ENCODE assay signal across 1 cellular context in genomic region chr12:132828706-132829534, GRCh38.
A peak's percentile ranks its signal among the peaks of the same experiment; 100 is the strongest.
TF ChIP-seq lines count a peak whose summit lies in the region.

GOLGA3 (minus strand) TSS chr12:132828869; CDS start chr12:132822128, 6,741 bp downstream.

TF ChIP-seq in HepG2, 621 proteins besides CTCF, POLR2A, EP300 and RAD21 (continued from another document and continues in another):
- TF ChIP-seq ZNF280B (CRISPR knock-in tag; IDR thresholded peaks at IDR 0.05; ENCODE audit: borderline replicate concordance) (peak; percentile 91), CREM (IDR thresholded peaks at IDR 0.05) (peak; percentile 89), CREM (CRISPR knock-in tag; IDR thresholded peaks at IDR 0.05) (no peak), FOXK1 (CRISPR knock-in tag; IDR thresholded peaks at IDR 0.05; ENCODE audit: borderline replicate concordance, low read depth) (peak; percentile 84; the same call in 1 of the 2 replicates), HES4 (CRISPR knock-in tag; IDR thresholded peaks at IDR 0.05; ENCODE audit: borderline replicate concordance) (no peak), PRMT3 (CRISPR knock-in tag; IDR thresholded peaks at IDR 0.05; ENCODE audit: borderline replicate concordance, low read depth) (0 out of 2 replicates have a peak, but pooled peaks have one; percentile 20), RFX1 (IDR thresholded peaks at IDR 0.05) (no peak), HMG20A (CRISPR knock-in tag; IDR thresholded peaks at IDR 0.05; ENCODE audit: borderline replicate concordance) (no peak), ZNF143 (CRISPR knock-in tag; IDR thresholded peaks at IDR 0.05) (peak; percentile 66), TCF12 (IDR thresholded peaks at IDR 0.05) (no peak), TCF12 (CRISPR knock-in tag; IDR thresholded peaks at IDR 0.05) (no peak), GZF1 (CRISPR knock-in tag; IDR thresholded peaks at IDR 0.05) (no peak), THAP7 (CRISPR knock-in tag; IDR thresholded peaks at IDR 0.05) (no peak), ZFP91 (CRISPR knock-in tag; IDR thresholded peaks at IDR 0.05; ENCODE audit: borderline replicate concordance) (peak; percentile 82; the same call in 1 of the 2 replicates), ZNF205 (CRISPR knock-in tag; IDR thresholded peaks at IDR 0.05) (no peak), ZNF512 (CRISPR knock-in tag; IDR thresholded peaks at IDR 0.05) (no peak), SAFB2 (CRISPR knock-in tag; IDR thresholded peaks at IDR 0.05; ENCODE audit: borderline replicate concordance, low read depth) (peak; percentile 56; the same call in 1 of the 2 replicates), NFAT5 (CRISPR knock-in tag; IDR thresholded peaks at IDR 0.05) (no peak), ZNF558 (CRISPR knock-in tag; IDR thresholded peaks at IDR 0.05; ENCODE audit: borderline replicate concordance) (no peak), RARA (CRISPR knock-in tag; IDR thresholded peaks at IDR 0.05) (no peak), TBL1XR1 (IDR thresholded peaks at IDR 0.05; ENCODE audit: borderline replicate concordance, low read length, partially characterized antibody) (peak; percentile 40), ZNF768 (CRISPR knock-in tag; IDR thresholded peaks at IDR 0.05) (peak; percentile 43; the same call in 1 of the 2 replicates), ZKSCAN5 (CRISPR knock-in tag; IDR thresholded peaks at IDR 0.05) (no peak), NBN (conservative IDR thresholded peaks at IDR 0.05) (no peak), ZBTB25 (CRISPR knock-in tag; IDR thresholded peaks at IDR 0.05) (peak; percentile 93), CHD4 (IDR thresholded peaks at IDR 0.05; ENCODE audit: borderline replicate concordance, low read length) (no peak), NR2C2 (CRISPR knock-in tag; IDR thresholded peaks at IDR 0.05; ENCODE audit: borderline replicate concordance) (peak; percentile 92), ZNF543 (CRISPR knock-in tag; IDR thresholded peaks at IDR 0.05) (no peak), DBP (CRISPR knock-in tag; IDR thresholded peaks at IDR 0.05; ENCODE audit: not compliant biosample characterization) (no peak), TRIM24 (CRISPR knock-in tag; IDR thresholded peaks at IDR 0.05) (no peak), ZBTB33 (CRISPR knock-in tag; IDR thresholded peaks at IDR 0.05) (peak; percentile 82), SMARCE1 (IDR thresholded peaks at IDR 0.05; ENCODE audit: borderline replicate concordance) (no peak), ZMAT3 (CRISPR knock-in tag; conservative IDR thresholded peaks at IDR 0.05) (no peak), PLRG1 (conservative IDR thresholded peaks at IDR 0.05) (no peak), CREB1 (IDR thresholded peaks at IDR 0.05) (peak; percentile 74), CREB1 (CRISPR knock-in tag; IDR thresholded peaks at IDR 0.05) (peak; percentile 91), AGO1 (IDR thresholded peaks at IDR 0.05; ENCODE audit: low read depth, low read length, poor library complexity, severe bottlenecking) (no peak), SRSF1 (optimal IDR thresholded peaks at IDR 0.05; ENCODE audit: low read depth, low read length) (peak; percentile 65), ZNF12 (CRISPR knock-in tag; IDR thresholded peaks at IDR 0.05) (peak; percentile 60; the same call in 1 of the 2 replicates), NAIF1 (CRISPR knock-in tag; IDR thresholded peaks at IDR 0.05; ENCODE audit: borderline replicate concordance) (no peak), REL (CRISPR knock-in tag; conservative IDR thresholded peaks at IDR 0.05) (0 out of 2 replicates have a peak, but pooled peaks have one; percentile 46), ZBTB7A (CRISPR knock-in tag; IDR thresholded peaks at IDR 0.05) (no peak), MTF2 (CRISPR knock-in tag; IDR thresholded peaks at IDR 0.05; ENCODE audit: borderline replicate concordance) (no peak), KDM2A (CRISPR knock-in tag; IDR thresholded peaks at IDR 0.05; ENCODE audit: borderline replicate concordance, low read depth) (peak; percentile 99), ZNF629 (CRISPR knock-in tag; conservative IDR thresholded peaks at IDR 0.05) (no peak), POLR2AphosphoS2 (IDR thresholded peaks at IDR 0.05; ENCODE audit: low read depth, low read length) (no peak), ZBTB43 (CRISPR knock-in tag; conservative IDR thresholded peaks at IDR 0.05) (no peak), ASH2L (IDR thresholded peaks at IDR 0.05; ENCODE audit: insufficient read length, low read depth, low read length) (peak; percentile 95), THAP8 (CRISPR knock-in tag; IDR thresholded peaks at IDR 0.05; ENCODE audit: borderline replicate concordance) (no peak), ZNF430 (CRISPR knock-in tag; IDR thresholded peaks at IDR 0.05) (no peak), ZNF274 (CRISPR knock-in tag; IDR thresholded peaks at IDR 0.05) (peak; percentile 53; the same call in 1 of the 2 replicates), ZNF564 (CRISPR knock-in tag; IDR thresholded peaks at IDR 0.05) (no peak), NCOA2 (CRISPR knock-in tag; IDR thresholded peaks at IDR 0.05) (no peak; the same call in 1 of the 2 replicates), ZBTB8A (CRISPR knock-in tag; IDR thresholded peaks at IDR 0.05; ENCODE audit: borderline replicate concordance, low read depth) (0 out of 2 replicates have a peak, but pooled peaks have one; percentile 60), TBX3 (IDR thresholded peaks at IDR 0.05; ENCODE audit: borderline replicate concordance) (peak; percentile 36; the same call in 1 of the 2 replicates)
